ENCODE assay signal across 11 cellular contexts in the genomic region with DNA sequence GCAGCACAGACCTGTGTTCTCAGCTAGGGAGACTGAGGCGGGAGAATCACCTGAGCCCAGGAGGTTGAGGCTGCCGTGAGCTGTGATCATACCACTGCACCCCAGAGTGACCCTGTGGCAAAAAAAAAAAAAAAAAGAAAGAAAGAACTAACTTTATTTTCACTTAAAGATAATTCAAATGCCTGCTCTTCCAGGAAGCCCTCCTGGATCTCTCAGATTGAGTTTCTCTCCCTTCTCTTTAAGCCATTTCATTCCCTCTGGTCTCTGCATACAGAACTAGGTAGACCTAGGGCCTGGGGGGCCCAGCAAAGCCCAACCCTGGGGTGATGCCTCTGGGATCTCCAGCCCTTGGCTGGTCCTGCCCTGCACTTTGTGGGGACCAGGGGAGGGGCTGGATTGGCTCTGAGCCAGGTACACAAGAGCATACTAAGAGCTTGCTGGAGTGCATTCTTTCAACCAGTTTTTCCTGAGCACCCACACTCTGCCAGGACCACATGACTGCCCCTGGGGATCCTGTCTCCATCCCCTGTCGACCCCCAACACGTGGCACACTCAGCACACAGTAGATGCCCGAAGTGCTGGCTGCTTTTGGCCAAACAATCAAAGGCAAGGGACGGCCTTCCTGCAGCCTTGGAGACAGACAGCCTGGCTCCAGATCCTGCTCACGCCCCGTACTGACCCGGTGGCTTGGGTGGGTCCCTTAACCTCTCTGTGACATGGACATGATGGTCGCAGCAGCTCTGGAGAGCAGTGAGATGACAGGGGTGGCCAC. TPM values are rescaled to one million over a fixed set of nuclear protein-coding genes. Genes with fewer than 3 reads are reported as not detected.
DNase-seq lines count a peak whose midpoint lies in the region; ATAC-seq and TF ChIP-seq lines count a peak whose summit lies in the region.
"Had no signal": no experiment of that assay in that cellular context is flagged by ENCODE, and none has a peak within 500 bp of the region (broad histone marks: within the 10 kb centered on the region; RNA-seq: fewer than 3 reads in every experiment).

No MANE protein-coding gene starts in this region.

- H3K9me3 ChIP-seq in esophagus muscularis mucosa (no peaks in the 10 kb centered on the region), muscle layer of colon (ENCODE audit: low read length) (no peaks in the 10 kb centered on the region), uterus (no peaks in the 10 kb centered on the region)

- no peak for TF ChIP-seq EP300 in esophagus muscularis mucosa (IDR thresholded peaks at IDR 0.05)

- intact Hi-C loops in esophagus muscularis mucosa (cut with DNase I) (no loop called here), uterus (cut with DNase I; ENCODE audit: low total_unique reads) (no loop called here), head of caudate nucleus (cut with DNase I) (no loop called here)

- no peak overlapping the region for H3K9ac ChIP-seq in muscle layer of colon (ENCODE audit: low read length)

- no peak for TF ChIP-seq CTCF in esophagus muscularis mucosa (IDR thresholded peaks at IDR 0.05)
- no peak for TF ChIP-seq CTCF in uterus (IDR thresholded peaks at IDR 0.05)

- 32% methylated on average over 7 of the region's 10 CpGs for WGBS in esophagus muscularis mucosa

- H3K36me3 ChIP-seq in esophagus muscularis mucosa (no peaks in the 10 kb centered on the region), muscle layer of colon (ENCODE audit: insufficient read depth, low read length) (no peaks in the 10 kb centered on the region), uterus (no peaks in the 10 kb centered on the region)

- no peak for ATAC-seq in GM21576 (IDR thresholded peaks at IDR 0.05; ENCODE audit: unreplicated experiment)

- TF ChIP-seq POLR2A in esophagus muscularis mucosa (IDR thresholded peaks at IDR 0.05; ENCODE audit: low read depth), result no peak
- no peak for TF ChIP-seq POLR2A in uterus (IDR thresholded peaks at IDR 0.05)

- DNase-seq in NCI-H748 (lab: John Stamatoyannopoulos, UW; ENCODE audit: unreplicated experiment), result peak; percentile 40
- DNase-seq in NCI-H748 treated with DMSO at 0.1 percent for 48 hours (lab: John Stamatoyannopoulos, UW), result no peak
- DNase-seq in esophagus muscularis mucosa (ENCODE audit: extremely low spot score), result no peak
- peak in 1 of 2 donors; percentile 49 for DNase-seq in uterus
- DNase-seq in activated CD8-positive, alpha-beta memory T cell treated with anti-CD3 and anti-CD28 coated beads for 24 hours, result no peak
- DNase-seq in head of caudate nucleus, result no peak
- DNase-seq: activated T-cell treated with anti-CD3 and anti-CD28 coated beads, Interleukin-2, amount 50 U/mL, for 48 hours; central memory CD4-positive, alpha-beta T cell; NCI-H146 had no signal

- peak overlapping the region; percentile 62 to 69 (median 66) for H3K4me3 ChIP-seq in esophagus muscularis mucosa
- H3K4me3 ChIP-seq in muscle layer of colon (ENCODE audit: low read depth in 1 of 2, low read length in 2 of 2), result peak overlapping the region; percentile 66 to 69
- H3K4me3 ChIP-seq in uterus, result no peak overlapping the region

- H3K4me1 ChIP-seq in esophagus muscularis mucosa (peaks cover 74 to 98% (median 93%) of the 10 kb centered on the region in 4 donors), muscle layer of colon (ENCODE audit: insufficient read depth, low read length) (peaks cover 38% of the 10 kb centered on the region), uterus (no peaks in the 10 kb centered on the region)

- H3K27me3 ChIP-seq in esophagus muscularis mucosa (no peaks in the 10 kb centered on the region), muscle layer of colon (ENCODE audit: control insufficient read depth in 1 of 2, insufficient read depth in 2 of 2, low read length in 2 of 2) (no peaks in the 10 kb centered on the region), uterus (no peaks in the 10 kb centered on the region)

- H3K27ac ChIP-seq in esophagus muscularis mucosa (replicated peaks in 1 of 4) (peak overlapping the region; percentile 79 to 87 (median 82)), muscle layer of colon (ENCODE audit: low read depth, low read length) (peak overlapping the region; percentile 87), uterus (peak overlapping the region; percentile 26 to 49)

RNA-seq across cellular contexts. Expression of gene CYP46A1, which starts 52.7 kb away (rescaled TPM):
- 1 to 10 TPM; 1.2 to 2.5 (median 1.9) TPM for total RNA-seq in esophagus muscularis mucosa
- 1 to 10 TPM in 2 of 4 donors, under 1 TPM in 2; 0.26 to 6.4 (median 1.7) TPM for total RNA-seq in uterus

RNA-seq across cellular contexts. Expression of gene EML1, which starts 56.4 kb away (rescaled TPM):
- total RNA-seq in esophagus muscularis mucosa (100 to 1,000 TPM in 3 of 4 donors, 10 to 100 TPM in 1; 92.3 to 131 (median 119) TPM), uterus (100 to 1,000 TPM in 1 of 4 donors, 10 to 100 TPM in 3; 51.4 to 184 (median 84.4) TPM)

Comparison
In these comparisons a context has a peak if more than half of its experiments do, and no peak if none do; other contexts are left out.
1. H3K4me3 ChIP-seq: peak in esophagus muscularis mucosa (4 of 4) and muscle layer of colon (2 of 2); none in uterus (0 of 2).
2. Peak in every context shown above with its lines, with median percentiles within 50 percentile points of each other: H3K27ac ChIP-seq.